13 cellular contexts compared by ENCODE assay signal in the genomic region with DNA sequence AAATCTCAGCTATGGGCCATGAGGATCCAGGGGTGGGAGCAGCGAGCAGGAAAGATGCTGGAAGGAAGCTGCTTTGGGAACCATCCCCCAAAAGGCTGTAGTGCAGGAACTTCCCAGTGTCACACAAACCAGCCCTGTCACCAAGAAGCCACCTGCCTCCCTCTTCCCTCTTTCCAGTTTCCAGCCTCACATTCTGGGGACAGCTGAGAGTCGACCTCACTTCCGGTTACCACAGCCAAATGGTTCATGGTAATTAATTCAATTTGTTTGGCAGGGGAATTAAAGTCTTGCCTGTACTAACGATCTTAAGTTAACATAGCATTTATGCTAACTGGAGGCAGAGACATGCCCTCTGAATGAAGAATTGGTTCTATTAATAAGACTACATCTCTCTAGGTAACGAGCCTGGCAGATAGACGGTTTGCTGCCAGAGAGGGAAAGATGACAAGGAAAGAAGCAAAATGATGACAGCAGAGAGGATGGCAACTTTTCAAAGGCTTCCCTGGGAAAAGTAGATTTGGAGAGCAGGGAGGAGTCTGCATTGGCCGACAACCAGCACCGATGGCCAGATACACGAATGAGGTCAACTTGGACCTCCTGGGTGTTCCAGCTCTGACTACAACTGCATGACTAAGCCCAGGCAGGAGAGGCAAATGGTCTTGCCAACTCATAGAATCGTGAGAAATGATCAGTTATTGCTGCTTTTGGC.
DNase-seq lines count a peak whose midpoint lies in the region; ATAC-seq and TF ChIP-seq lines count a peak whose summit lies in the region.
"Had no signal": no experiment of that assay in that cellular context is flagged by ENCODE, and none has a peak within 500 bp of the region (broad histone marks: within the 10 kb centered on the region; RNA-seq: fewer than 3 reads in every experiment).

No MANE protein-coding gene starts in this region.

- POLR2A ChIA-PET in AG04450 (lab: Yijun Ruan, JAX): interaction anchor here (1.4 kb wide), 1 partner anchor 24 kb away, joined by 4 read pairs; no protein-coding TSS in a partner anchor

- CTCF ChIA-PET in AG04450 (lab: Charles Lee): interaction anchor here (3.4 kb wide), 1 partner anchor 20 kb away, joined by 13 read pairs; no protein-coding TSS in a partner anchor

- peaks cover 5% of the 10 kb centered on the region for H3K9me3 ChIP-seq in AG04450 (ENCODE audit: control insufficient read depth, insufficient read depth, low read length)
- peaks cover 0 to 9% (median 0%) of the 10 kb centered on the region in 4 donors for H3K9me3 ChIP-seq in esophagus muscularis mucosa

- no peak for TF ChIP-seq POLR2A in esophagus muscularis mucosa (IDR thresholded peaks at IDR 0.05; ENCODE audit: low read depth)

- peaks cover 7% of the 10 kb centered on the region for H3K27me3 Mint-ChIP-seq in nephron (ENCODE audit: low read depth)
- H3K27me3 Mint-ChIP-seq: activated T-cell treated with anti-CD3 and anti-CD28 coated beads, Interleukin-2, amount 50 U/mL, for 24 hours; CD4-positive, alpha-beta T cell; naive thymus-derived CD4-positive, alpha-beta T cell had no signal

- H3K4me1 Mint-ChIP-seq in nephron: peaks cover 41% of the 10 kb centered on the region
- H3K4me1 Mint-ChIP-seq: naive thymus-derived CD4-positive, alpha-beta T cell had no signal

- H3K27me3 ChIP-seq in AG04450 (ENCODE audit: control insufficient read depth, insufficient read depth, low read length) (no peaks in the 10 kb centered on the region), esophagus muscularis mucosa (no peaks in the 10 kb centered on the region)

- H3K27ac ChIP-seq in AG04450 (ENCODE audit: low read depth, low read length) (peak overlapping the region; percentile 57), esophagus muscularis mucosa (replicated peaks in 1 of 4) (peak overlapping the region; percentile 82 to 85 (median 82))

- ATAC-seq in GM18909 (IDR thresholded peaks at IDR 0.05; ENCODE audit: poor library complexity, unreplicated experiment) (no peak), HG02852 (IDR thresholded peaks at IDR 0.05; ENCODE audit: unreplicated experiment) (no peak)
- ATAC-seq: naive thymus-derived CD4-positive, alpha-beta T cell had no signal

- peaks cover 6 to 48% (median 28%) of the 10 kb centered on the region in 4 donors for H3K36me3 ChIP-seq in esophagus muscularis mucosa

- H3K9me3 Mint-ChIP-seq in nephron: peaks cover 2% of the 10 kb centered on the region

- no peak for TF ChIP-seq EP300 in esophagus muscularis mucosa (IDR thresholded peaks at IDR 0.05)

- DNase-seq in AG04450 (ENCODE audit: low read depth, low spot score) (peak; percentile 83), NCI-H1105 treated with DMSO at 0.1 percent for 48 hours (lab: John Stamatoyannopoulos, UW) (peak; percentile 79), esophagus muscularis mucosa (ENCODE audit: extremely low spot score) (peak; percentile 94), NK-92 (lab: John Stamatoyannopoulos, UW; ENCODE audit: unreplicated experiment) (no peak), 8988T (no peak)
- DNase-seq: activated T-cell treated with anti-CD3 and anti-CD28 coated beads, Interleukin-2, amount 50 U/mL, for 24 hours; CD4-positive, alpha-beta T cell; naive thymus-derived CD4-positive, alpha-beta T cell; NCI-H1436; SW 1271 had no signal

- WGBS in esophagus muscularis mucosa: 24% methylated on average over 10 of the region's 10 CpGs

- no peak overlapping the region for H3K4me3 ChIP-seq in AG04450 (ENCODE audit: low read depth, low read length)
- H3K4me3 ChIP-seq in esophagus muscularis mucosa: no peak overlapping the region

- intact Hi-C loops in esophagus muscularis mucosa (cut with DNase I): no loop called here

- peaks cover 9 to 48% (median 46%) of the 10 kb centered on the region in 4 donors for H3K4me1 ChIP-seq in esophagus muscularis mucosa

- TF ChIP-seq CTCF in AG04450 (IDR thresholded peaks at IDR 0.05; ENCODE audit: low read depth, low read length) (no peak), esophagus muscularis mucosa (IDR thresholded peaks at IDR 0.05) (no peak), nephron (IDR thresholded peaks at IDR 0.05; ENCODE audit: unreplicated experiment in 3 of 3) (no peak)

- peak overlapping the region in 2 of 3 experiments; percentile 62 to 81 for H3K27ac Mint-ChIP-seq in nephron
- H3K27ac Mint-ChIP-seq: activated T-cell treated with anti-CD3 and anti-CD28 coated beads, Interleukin-2, amount 50 U/mL, for 24 hours; CD4-positive, alpha-beta T cell had no signal

- no peak overlapping the region for H3K4me3 Mint-ChIP-seq in nephron
- H3K4me3 Mint-ChIP-seq: activated T-cell treated with anti-CD3 and anti-CD28 coated beads, Interleukin-2, amount 50 U/mL, for 24 hours; CD4-positive, alpha-beta T cell; naive thymus-derived CD4-positive, alpha-beta T cell had no signal

- H3K36me3 Mint-ChIP-seq in nephron (ENCODE audit: low read depth): no peaks in the 10 kb centered on the region

Comparison
In these comparisons a context has a peak if more than half of its experiments do, and no peak if none do; other contexts are left out.
1. DNase-seq: peak in AG04450 (single experiment), NCI-H1105 treated with DMSO at 0.1 percent for 48 hours (single experiment) and esophagus muscularis mucosa (single experiment); none in NK-92 (single experiment) and 8988T (single experiment).